1 cellular context compared by ENCODE assay signal in genomic region chr16:70656712-70657263, GRCh38.
TF ChIP-seq lines count a peak whose summit lies in the region.

No MANE protein-coding gene starts in this region.

TF ChIP-seq in HepG2, 621 proteins besides CTCF, POLR2A, EP300 and RAD21 (continued from another document and continues in another):
- TF ChIP-seq ZBTB26 (CRISPR knock-in tag; IDR thresholded peaks at IDR 0.05; ENCODE audit: borderline replicate concordance) (peak; percentile 11; the same call in 1 of the 2 replicates), ZNF83 (CRISPR knock-in tag; IDR thresholded peaks at IDR 0.05; ENCODE audit: borderline replicate concordance) (peak; percentile 3; the same call in 1 of the 2 replicates), MIXL1 (CRISPR knock-in tag; IDR thresholded peaks at IDR 0.05) (no peak), JUN (CRISPR knock-in tag; IDR thresholded peaks at IDR 0.05) (no peak; the same call in 1 of the 2 replicates), GATAD2A (CRISPR knock-in tag; IDR thresholded peaks at IDR 0.05) (peak; percentile 55; the same call in 1 of the 2 replicates), ZNF768 (CRISPR knock-in tag; IDR thresholded peaks at IDR 0.05) (no peak; the same call in none of the 2 replicates), ZNF263 (CRISPR knock-in tag; IDR thresholded peaks at IDR 0.05) (peak; percentile 64; the same call in 1 of the 2 replicates), AKAP8 (CRISPR knock-in tag; IDR thresholded peaks at IDR 0.05) (0 out of 2 replicates have a peak, but pooled peaks have one; percentile 24), KAT8 (CRISPR knock-in tag; IDR thresholded peaks at IDR 0.05) (peak; percentile 72), ZNF264 (CRISPR knock-in tag; IDR thresholded peaks at IDR 0.05) (peak; percentile 63; the same call in 1 of the 2 replicates), TFAP4 (IDR thresholded peaks at IDR 0.05; ENCODE audit: borderline replicate concordance, low read depth) (peak; percentile 55; the same call in 1 of the 2 replicates), ZNF646 (CRISPR knock-in tag; IDR thresholded peaks at IDR 0.05) (peak; percentile 69), ZNF629 (CRISPR knock-in tag; conservative IDR thresholded peaks at IDR 0.05) (0 out of 2 replicates have a peak, but pooled peaks have one; percentile 41), ZNF563 (CRISPR knock-in tag; IDR thresholded peaks at IDR 0.05) (peak; percentile 84; the same call in 1 of the 2 replicates), HOXD1 (CRISPR knock-in tag; IDR thresholded peaks at IDR 0.05) (0 out of 2 replicates have a peak, but pooled peaks have one; percentile 46), ZFX (CRISPR knock-in tag; IDR thresholded peaks at IDR 0.05; ENCODE audit: low read depth) (peak; percentile 94), ZNF792 (CRISPR knock-in tag; IDR thresholded peaks at IDR 0.05) (peak; percentile 80; the same call in 1 of the 2 replicates), GLI4 (CRISPR knock-in tag; IDR thresholded peaks at IDR 0.05; ENCODE audit: borderline replicate concordance) (peak; percentile 91; the same call in 1 of the 2 replicates), HOMEZ (CRISPR knock-in tag; IDR thresholded peaks at IDR 0.05; ENCODE audit: low read depth) (0 out of 2 replicates have a peak, but pooled peaks have one; percentile 27), SKIL (CRISPR knock-in tag; IDR thresholded peaks at IDR 0.05; ENCODE audit: borderline replicate concordance) (peak; percentile 82), ELF1 (CRISPR knock-in tag; IDR thresholded peaks at IDR 0.05) (peak; percentile 69), MIER3 (CRISPR knock-in tag; IDR thresholded peaks at IDR 0.05; ENCODE audit: borderline replicate concordance) (peak; percentile 24; the same call in 1 of the 2 replicates), MEIS2 (CRISPR knock-in tag; IDR thresholded peaks at IDR 0.05) (0 out of 2 replicates have a peak, but pooled peaks have one; percentile 13), ZNF33B (CRISPR knock-in tag; IDR thresholded peaks at IDR 0.05) (peak; percentile 97), USF2 (IDR thresholded peaks at IDR 0.05; ENCODE audit: low read depth, low read length) (no peak), USF2 (CRISPR knock-in tag; IDR thresholded peaks at IDR 0.05; ENCODE audit: borderline replicate concordance) (no peak; the same call in 1 of the 2 replicates), THAP7 (CRISPR knock-in tag; IDR thresholded peaks at IDR 0.05) (peak; percentile 67; the same call in 1 of the 2 replicates), EEA1 (CRISPR knock-in tag; IDR thresholded peaks at IDR 0.05; ENCODE audit: borderline replicate concordance) (peak; percentile 78; the same call in 1 of the 2 replicates), ZNF496 (CRISPR knock-in tag; IDR thresholded peaks at IDR 0.05; ENCODE audit: insufficient replicate concordance) (no peak), ZNF580 (CRISPR knock-in tag; IDR thresholded peaks at IDR 0.05; ENCODE audit: borderline replicate concordance, low read depth) (peak; percentile 74; the same call in 1 of the 2 replicates), DDIT3 (CRISPR knock-in tag; IDR thresholded peaks at IDR 0.05) (no peak), ZNF766 (CRISPR knock-in tag; IDR thresholded peaks at IDR 0.05; ENCODE audit: borderline replicate concordance) (0 out of 2 replicates have a peak, but pooled peaks have one; percentile 25), TRIM22 (IDR thresholded peaks at IDR 0.05) (no peak), FOXK1 (CRISPR knock-in tag; IDR thresholded peaks at IDR 0.05; ENCODE audit: borderline replicate concordance, low read depth) (no peak), BHLHE40 (IDR thresholded peaks at IDR 0.05; ENCODE audit: low read length) (peak; percentile 29; the same call in 1 of the 2 replicates), SP1 (IDR thresholded peaks at IDR 0.05) (no peak), SP1 (CRISPR knock-in tag; IDR thresholded peaks at IDR 0.05) (no peak), PTBP1 (IDR thresholded peaks at IDR 0.05; ENCODE audit: low read depth, low read length, poor library complexity, severe bottlenecking) (peak; percentile 86), KDM4B (CRISPR knock-in tag; IDR thresholded peaks at IDR 0.05) (peak; percentile 18; the same call in 1 of the 2 replicates), DMTF1 (CRISPR knock-in tag; IDR thresholded peaks at IDR 0.05) (no peak)
